Comparison of ENCODE assay signal across 18 cellular contexts in the genomic region with DNA sequence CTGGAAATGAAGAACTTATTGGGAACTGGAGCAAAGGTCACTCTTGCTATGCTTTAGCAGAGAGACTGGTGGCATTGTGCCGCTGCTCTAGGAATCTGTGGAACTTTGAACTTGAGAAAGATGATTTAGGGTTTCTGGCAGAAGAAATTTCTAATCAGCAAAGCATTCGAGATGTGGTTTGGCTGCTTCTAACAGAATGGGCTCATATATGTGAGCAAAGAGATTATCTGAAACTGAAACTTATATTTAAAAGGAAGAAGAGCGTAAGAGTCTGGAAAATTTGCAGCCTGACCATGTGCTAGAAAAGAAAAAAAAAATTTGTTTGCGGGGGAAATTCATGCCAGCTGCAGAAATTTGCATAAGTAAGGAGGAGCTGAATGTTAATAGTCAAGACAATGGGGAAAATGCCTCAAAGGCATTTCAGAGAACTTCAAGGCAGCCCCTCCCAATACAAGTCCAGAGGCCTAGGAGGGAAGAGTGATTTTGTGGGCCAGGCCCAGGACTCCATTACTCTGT. TPM values are rescaled to one million over a fixed set of nuclear protein-coding genes. Genes with fewer than 3 reads are reported as not detected.
A peak's percentile ranks its signal among the peaks of the same experiment; 100 is the strongest.
DNase-seq lines count a peak whose midpoint lies in the region; ATAC-seq and TF ChIP-seq lines count a peak whose summit lies in the region.
"Had no signal": no experiment of that assay in that cellular context is flagged by ENCODE, and none has a peak within 500 bp of the region (broad histone marks: within the 10 kb centered on the region; RNA-seq: fewer than 3 reads in every experiment).

No MANE protein-coding gene starts in this region.

- in situ Hi-C loops in astrocyte of the spinal cord (cut with HindIII; ENCODE audit: low sequenced_read_pairs): no loop called here

- ATAC-seq in HG03378 (IDR thresholded peaks at IDR 0.05; ENCODE audit: unreplicated experiment): peak; percentile 50
- ATAC-seq in gastroesophageal sphincter: no peak
- ATAC-seq in HG02588 (IDR thresholded peaks at IDR 0.05; ENCODE audit: unreplicated experiment): no peak
- ATAC-seq: HCT116, heart left ventricle had no signal

- H3K4me3 ChIP-seq in astrocyte of the spinal cord (ENCODE audit: low read depth, low read length): no peak overlapping the region
- no peak overlapping the region for H3K4me3 ChIP-seq in mesenchymal stem cell (ENCODE audit: insufficient read depth in 1 of 2, low read depth in 1 of 2, low read length in 2 of 2)
- H3K4me3 ChIP-seq in gastroesophageal sphincter: no peak overlapping the region
- H3K4me3 ChIP-seq: coronary artery, heart left ventricle, neural progenitor cell, vagina had no signal

- no peak overlapping the region for H3K27ac ChIP-seq in mesenchymal stem cell (ENCODE audit: low read length, poor library complexity, severe bottlenecking)
- H3K27ac ChIP-seq in gastroesophageal sphincter: no peak overlapping the region
- H3K27ac ChIP-seq: coronary artery, neural progenitor cell, vagina had no signal

- H2AK5ac ChIP-seq in mesenchymal stem cell (ENCODE audit: low read length, severe bottlenecking): no peak overlapping the region

- H3K27me3 ChIP-seq in mesenchymal stem cell (ENCODE audit: control insufficient read depth in 1 of 2, insufficient read depth in 1 of 2, low read length in 2 of 2): no peaks in the 10 kb centered on the region
- H3K27me3 ChIP-seq in gastroesophageal sphincter: no peaks in the 10 kb centered on the region
- H3K27me3 ChIP-seq: neural progenitor cell, vagina had no signal

- no peak overlapping the region for H3K14ac ChIP-seq in mesenchymal stem cell (ENCODE audit: low read length in 2 of 2)

- H3K4ac ChIP-seq in mesenchymal stem cell (ENCODE audit: low read depth in 1 of 2, low read length in 2 of 2): no peak overlapping the region

- peak overlapping the region; percentile 23 for H4K8ac ChIP-seq in mesenchymal stem cell (ENCODE audit: low read length)

- TF ChIP-seq CTCF in astrocyte of the spinal cord (IDR thresholded peaks at IDR 0.05; ENCODE audit: low read depth, low read length): no peak
- no peak for TF ChIP-seq CTCF in gastroesophageal sphincter (IDR thresholded peaks at IDR 0.05)

- H3K36me3 ChIP-seq in mesenchymal stem cell (ENCODE audit: control insufficient read depth in 1 of 2, insufficient read depth in 2 of 2, low read depth in 1 of 2, low read length in 2 of 2) (no peaks in the 10 kb centered on the region), gastroesophageal sphincter (no peaks in the 10 kb centered on the region)
- H3K36me3 ChIP-seq: heart left ventricle, neural progenitor cell, vagina had no signal

- H3K4me1 ChIP-seq in mesenchymal stem cell (ENCODE audit: control insufficient read depth, insufficient read depth, low read depth, low read length): peaks cover 3% of the 10 kb centered on the region
- H3K4me1 ChIP-seq in gastroesophageal sphincter: no peaks in the 10 kb centered on the region
- H3K4me1 ChIP-seq: neural progenitor cell, vagina had no signal

- no peak overlapping the region for H3K9ac ChIP-seq in mesenchymal stem cell (ENCODE audit: low read length)
- H3K9ac ChIP-seq: neural progenitor cell had no signal

- 61% methylated on average over 4 of the region's 4 CpGs for WGBS in mesenchymal stem cell
- 76 to 93% methylated on average over 4 of the region's 4 CpGs for WGBS in gastroesophageal sphincter (ENCODE audit: low coverage in 1 of 2), 2 donors

- DNase-seq in EH (ENCODE audit: low read depth) (peak; percentile 61), astrocyte of the spinal cord (ENCODE audit: low read depth, low spot score) (peak; percentile 12), mesenchymal stem cell (peak; percentile 20), cerebellum (ENCODE audit: low spot score) (no peak), activated gamma-delta T cell treated with Interleukin-2 at 50 U/mL for 16 hours (no peak)
- DNase-seq: activated CD4-positive, CD25-positive, alpha-beta regulatory T cell; heart left ventricle; Kasumi-1; NCI-H1436; NK-92 treated with Interleukin-12 subunit alpha and Interleukin-12 subunit beta, amount 100 ng/mL, for 24 hours; SHP77 treated with DMSO at 0.1 percent for 48 hours had no signal

- H3K4me2 ChIP-seq in mesenchymal stem cell (ENCODE audit: low read length, poor library complexity, severe bottlenecking): no peak overlapping the region
- H3K4me2 ChIP-seq: neural progenitor cell had no signal

- TF ChIP-seq EP300 in gastroesophageal sphincter (IDR thresholded peaks at IDR 0.05): no peak

- no peak overlapping the region for H2BK5ac ChIP-seq in mesenchymal stem cell (ENCODE audit: low read depth, low read length, poor library complexity, severe bottlenecking)

- H3K18ac ChIP-seq in mesenchymal stem cell (ENCODE audit: low read depth in 1 of 2, low read length in 2 of 2): no peak overlapping the region

- H3K9me3 ChIP-seq in mesenchymal stem cell (ENCODE audit: control insufficient read depth, low read length) (no peaks in the 10 kb centered on the region), gastroesophageal sphincter (no peaks in the 10 kb centered on the region)
- H3K9me3 ChIP-seq: heart left ventricle, vagina had no signal

- no peak overlapping the region for H2AFZ ChIP-seq in mesenchymal stem cell (ENCODE audit: low read depth, low read length)
- H2AFZ ChIP-seq: neural progenitor cell had no signal

- H2BK12ac ChIP-seq in mesenchymal stem cell (ENCODE audit: low read length in 2 of 2): no peak overlapping the region

- no peak for TF ChIP-seq POLR2A in gastroesophageal sphincter (IDR thresholded peaks at IDR 0.05)

- H4K91ac ChIP-seq in mesenchymal stem cell (ENCODE audit: low read length): no peak overlapping the region

- no peak overlapping the region for H2BK15ac ChIP-seq in mesenchymal stem cell (ENCODE audit: low read depth, poor library complexity, severe bottlenecking)

- H2BK120ac ChIP-seq in mesenchymal stem cell (ENCODE audit: low read depth, low read length): no peak overlapping the region

- H3K79me1 ChIP-seq in mesenchymal stem cell (replicated peaks; ENCODE audit: low read length, poor library complexity, severe bottlenecking): no peaks in the 10 kb centered on the region

- no peak overlapping the region for H3K23ac ChIP-seq in mesenchymal stem cell (ENCODE audit: low read length in 2 of 2)

RNA-seq across cellular contexts. Expression of a gene that starts 35.9 kb away (rescaled TPM):
- polyA plus RNA-seq in mesenchymal stem cell (2013, experiment 1 of 2): 44.7 TPM
- polyA plus RNA-seq in mesenchymal stem cell (2013, experiment 2 of 2): 50.7 TPM
- 82.0 TPM for total RNA-seq in cerebellum
- 10 to 100 TPM; 21.9 to 36.2 (median 25.3) TPM for total RNA-seq in gastroesophageal sphincter

Comparison
In these comparisons a context has a peak if more than half of its experiments do, and no peak if none do; other contexts are left out.
1. DNase-seq: peak in EH (single experiment), astrocyte of the spinal cord (single experiment) and mesenchymal stem cell (single experiment); none in cerebellum (single experiment) and activated gamma-delta T cell treated with Interleukin-2 at 50 U/mL for 16 hours (single experiment).